21 cellular contexts compared by ENCODE assay signal in genomic region chr3:24168977-24169376, GRCh38.
DNase-seq lines count a peak whose midpoint lies in the region; ATAC-seq and TF ChIP-seq lines count a peak whose summit lies in the region.
"Had no signal": no experiment of that assay in that cellular context is flagged by ENCODE, and none has a peak within 500 bp of the region (broad histone marks: within the 10 kb centered on the region; RNA-seq: fewer than 3 reads in every experiment).

No MANE protein-coding gene starts in this region.

- peaks cover 0 to 3% of the 10 kb centered on the region in 2 donors for H3K4me1 Mint-ChIP-seq in natural killer cell treated with Interleukin-12 subunit alpha and Interleukin-12 subunit beta and Interleukin-15 and Interleukin-18, amount 100 ng/mL, for 72 hours (ENCODE audit: low read depth in 2 of 2)
- no peaks in the 10 kb centered on the region for H3K4me1 Mint-ChIP-seq in natural killer cell
- H3K4me1 Mint-ChIP-seq: CD8-positive, alpha-beta memory T cell; IgD-negative memory B cell had no signal

- H3K9me3 Mint-ChIP-seq in natural killer cell treated with Interleukin-12 subunit alpha and Interleukin-12 subunit beta and Interleukin-15 and Interleukin-18, amount 100 ng/mL, for 72 hours = no peaks in the 10 kb centered on the region
- no peaks in the 10 kb centered on the region for H3K9me3 Mint-ChIP-seq in natural killer cell
- H3K9me3 Mint-ChIP-seq: CD8-positive, alpha-beta memory T cell; IgD-negative memory B cell had no signal

- H3K4me3 Mint-ChIP-seq in natural killer cell treated with Interleukin-12 subunit alpha and Interleukin-12 subunit beta and Interleukin-15 and Interleukin-18, amount 100 ng/mL, for 72 hours = peak overlapping the region; percentile 30
- H3K4me3 Mint-ChIP-seq in natural killer cell = no peak overlapping the region
- H3K4me3 Mint-ChIP-seq: CD8-positive, alpha-beta memory T cell; IgD-negative memory B cell had no signal

- peak overlapping the region in 1 of 2 donors; percentile 38 for H3K27ac Mint-ChIP-seq in natural killer cell treated with Interleukin-12 subunit alpha and Interleukin-12 subunit beta and Interleukin-15 and Interleukin-18, amount 100 ng/mL, for 72 hours
- H3K27ac Mint-ChIP-seq in natural killer cell = no peak overlapping the region
- H3K27ac Mint-ChIP-seq: CD8-positive, alpha-beta memory T cell; IgD-negative memory B cell had no signal

- no peak for DNase-seq in natural killer cell treated with Interleukin-12 subunit alpha and Interleukin-12 subunit beta and Interleukin-15 and Interleukin-18, amount 100 ng/mL, for 72 hours (ENCODE audit: low spot score)
- no peak for DNase-seq in natural killer cell
- DNase-seq in NCI-H446 treated with DMSO at 0.1 percent for 48 hours (lab: John Stamatoyannopoulos, UW) = no peak
- DNase-seq in NCI-H446 (lab: John Stamatoyannopoulos, UW) = no peak
- DNase-seq in SW 1271 (lab: John Stamatoyannopoulos, UW) = no peak
- DNase-seq in OCI-M1 (lab: John Stamatoyannopoulos, UW) = no peak
- DNase-seq: AML-193; C1 segment of cervical spinal cord; Calu3; CD8-positive, alpha-beta memory T cell; DMS153; NCI-H1417 treated with DMSO at 0.1 percent for 48 hours; NCI-H187; NCI-H2107; NCI-H510A treated with DMSO at 0.1 percent for 48 hours; NCI-H748 treated with DMSO at 0.1 percent for 48 hours; Peyer's patch; SJCRH30 had no signal

- intact Hi-C loops in natural killer cell (cut with micrococcal nuclease) = no loop called here

- ATAC-seq in natural killer cell treated with Interleukin-12 subunit alpha and Interleukin-12 subunit beta and Interleukin-15 and Interleukin-18, amount 100 ng/mL, for 72 hours = peak; percentile 57 to 72
- ATAC-seq in natural killer cell (no peak), GM21529 (IDR thresholded peaks at IDR 0.05; ENCODE audit: unreplicated experiment) (peak; percentile 57), HG03432 (IDR thresholded peaks at IDR 0.05; ENCODE audit: unreplicated experiment) (peak; percentile 60)

- no peaks in the 10 kb centered on the region for H3K36me3 Mint-ChIP-seq in natural killer cell treated with Interleukin-12 subunit alpha and Interleukin-12 subunit beta and Interleukin-15 and Interleukin-18, amount 100 ng/mL, for 72 hours
- no peaks in the 10 kb centered on the region for H3K36me3 Mint-ChIP-seq in natural killer cell
- H3K36me3 Mint-ChIP-seq: CD8-positive, alpha-beta memory T cell; IgD-negative memory B cell had no signal

- TF ChIP-seq CTCF in natural killer cell (IDR thresholded peaks at IDR 0.05) = no peak

- H3K27me3 Mint-ChIP-seq in natural killer cell treated with Interleukin-12 subunit alpha and Interleukin-12 subunit beta and Interleukin-15 and Interleukin-18, amount 100 ng/mL, for 72 hours = peaks cover 0 to 7% of the 10 kb centered on the region in 2 donors
- H3K27me3 Mint-ChIP-seq in natural killer cell (ENCODE audit: low read depth in 2 of 2) = peaks cover 0 to 3% of the 10 kb centered on the region in 2 donors
- H3K27me3 Mint-ChIP-seq: IgD-negative memory B cell had no signal

Comparison
In these comparisons a context has a peak if more than half of its experiments do, and no peak if none do; other contexts are left out.
1. ATAC-seq: peak in natural killer cell treated with Interleukin-12 subunit alpha and Interleukin-12 subunit beta and Interleukin-15 and Interleukin-18, amount 100 ng/mL, for 72 hours (2 of 2), GM21529 (single experiment) and HG03432 (single experiment); none in natural killer cell (0 of 3).